Comparison of ENCODE assay signal across 8 cellular contexts in the genomic region with DNA sequence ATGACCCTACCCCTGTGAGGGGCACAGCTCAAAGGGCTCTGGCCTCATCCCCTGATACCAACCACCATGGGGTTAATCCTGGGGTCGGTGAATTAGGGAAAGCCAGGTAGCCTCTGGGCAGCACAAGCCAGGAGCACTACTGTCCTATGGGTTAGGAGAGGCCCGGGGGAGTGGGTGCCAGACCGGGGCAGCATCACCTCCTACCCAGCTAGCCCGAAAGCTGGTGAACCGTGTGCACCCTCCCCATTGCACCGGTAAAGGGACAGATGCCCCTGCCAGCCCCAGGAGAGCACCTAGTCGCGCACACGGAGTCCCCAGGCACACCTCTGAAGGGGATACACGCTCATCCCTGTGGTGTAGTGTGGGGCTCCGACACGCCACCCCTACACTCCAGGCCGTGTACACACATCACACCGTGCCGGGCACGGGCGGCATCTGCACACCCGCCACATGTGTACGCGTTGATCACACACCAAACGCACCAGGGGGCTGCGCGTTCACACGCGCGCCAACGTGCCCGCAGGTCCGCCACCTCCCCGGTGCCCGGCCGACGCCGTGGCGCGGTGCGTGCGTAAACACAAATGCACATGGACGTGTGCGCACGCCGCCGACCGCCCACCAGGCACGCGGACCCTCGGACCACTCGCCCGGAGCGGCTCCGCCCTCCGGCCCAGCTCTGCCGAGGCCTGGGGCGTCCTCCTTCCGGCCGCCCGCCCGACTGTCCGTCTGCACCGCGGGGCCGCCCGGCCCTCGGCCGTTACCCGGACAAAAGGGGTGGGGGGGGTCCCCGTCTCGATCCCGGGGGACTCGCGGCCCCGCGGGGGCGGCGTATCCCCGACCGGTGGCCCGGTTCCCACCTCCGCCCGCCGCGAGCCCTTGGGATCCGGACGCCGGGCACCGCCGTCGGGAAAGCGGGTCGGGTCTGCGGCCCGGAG. TPM values are rescaled to one million over a fixed set of nuclear protein-coding genes. Genes with fewer than 3 reads are reported as not detected.
DNase-seq lines count a peak whose midpoint lies in the region; ATAC-seq, FAIRE-seq and TF ChIP-seq lines count a peak whose summit lies in the region.

No MANE protein-coding gene starts in this region.

- 1 to 3% methylated on average over 48 to 92 of the region's 92 CpGs for WGBS in endodermal cell (ENCODE audit: insufficient coverage in 1 of 2, insufficient read length in 1 of 2), 2 experiments

- peak overlapping the region; percentile 85 for H3K9ac ChIP-seq in endodermal cell (ENCODE audit: extremely low read depth, low read length, poor library complexity, severe bottlenecking)

- H3K4me1 Mint-ChIP-seq in endodermal cell: peaks cover 23% of the 10 kb centered on the region
- peaks cover 11 to 48% (median 41%) of the 10 kb centered on the region in 4 donors for H3K4me1 Mint-ChIP-seq in naive thymus-derived CD8-positive, alpha-beta T cell

- FAIRE-seq in urothelium cell line (lab: Jason Lieb, UNC): peak; percentile 78

- no peaks in the 10 kb centered on the region for H3K9me3 Mint-ChIP-seq in endodermal cell
- H3K9me3 Mint-ChIP-seq in naive thymus-derived CD8-positive, alpha-beta T cell: no peaks in the 10 kb centered on the region

- peak overlapping the region; percentile 77 for H3K4me3 Mint-ChIP-seq in endodermal cell
- H3K4me3 Mint-ChIP-seq in naive thymus-derived CD8-positive, alpha-beta T cell: peak overlapping the region; percentile 66 to 95 (median 85)

- no peaks in the 10 kb centered on the region for H3K27me3 Mint-ChIP-seq in endodermal cell (ENCODE audit: insufficient read depth)
- H3K27me3 Mint-ChIP-seq in naive thymus-derived CD8-positive, alpha-beta T cell: no peaks in the 10 kb centered on the region

- peaks cover 13% of the 10 kb centered on the region for H3K4me1 ChIP-seq in endodermal cell (ENCODE audit: control insufficient read depth, insufficient read depth, low read length)

- no peaks in the 10 kb centered on the region for H3K27me3 ChIP-seq in HL-60 (ENCODE audit: insufficient read depth, poor library complexity, severe bottlenecking)
- no peaks in the 10 kb centered on the region for H3K27me3 ChIP-seq in endodermal cell (ENCODE audit: control insufficient read depth, insufficient read depth, low read length, poor library complexity, severe bottlenecking)

- peak in 1 of 2 donors; percentile 4 for ATAC-seq in naive thymus-derived CD8-positive, alpha-beta T cell
- ATAC-seq in HG03457 (IDR thresholded peaks at IDR 0.05; ENCODE audit: unreplicated experiment): no peak

- H3K9me3 ChIP-seq in endodermal cell (ENCODE audit: control insufficient read depth, low read length): no peaks in the 10 kb centered on the region

- H3K4me3 ChIP-seq in HL-60 (replicated peaks; ENCODE audit: insufficient read depth, low read length) (peak overlapping the region; percentile 95), endodermal cell (ENCODE audit: low read length) (peak overlapping the region; percentile 93)

- peak overlapping the region; percentile 75 for H3K27ac Mint-ChIP-seq in endodermal cell
- H3K27ac Mint-ChIP-seq in naive thymus-derived CD8-positive, alpha-beta T cell: peak overlapping the region in 7 of 10 donors; percentile 69 to 88 (median 81)

- peak overlapping the region; percentile 92 for H3K27ac ChIP-seq in C4-2B
- peak overlapping the region; percentile 88 for H3K27ac ChIP-seq in HL-60 (replicated peaks)
- no peak overlapping the region for H3K27ac ChIP-seq in endodermal cell (ENCODE audit: low read depth, low read length)

- H3K36me3 ChIP-seq in endodermal cell (ENCODE audit: control insufficient read depth, insufficient read depth, low read length): no peaks in the 10 kb centered on the region

- DNase-seq in HL-60 (ENCODE audit: low read depth in 1 of 2, low spot score in 1 of 2) (peak; percentile 39 to 72), endodermal cell (peak; percentile 70), urothelium cell line (ENCODE audit: low spot score) (peak; percentile 37), NCI-H510A treated with DMSO at 0.1 percent for 48 hours (lab: John Stamatoyannopoulos, UW) (no peak)
- peak; percentile 69 for DNase-seq in activated CD4-positive, alpha-beta T cell treated with anti-CD3 and anti-CD28 coated beads for 48 hours
- peak in 5 of 10 donors; percentile 19 to 35 (median 29) for DNase-seq in naive thymus-derived CD8-positive, alpha-beta T cell

- no peaks in the 10 kb centered on the region for H3K36me3 Mint-ChIP-seq in endodermal cell (ENCODE audit: low read depth)
- H3K36me3 Mint-ChIP-seq in naive thymus-derived CD8-positive, alpha-beta T cell: no peaks in the 10 kb centered on the region

- POLR2A ChIA-PET in naive thymus-derived CD8-positive, alpha-beta T cell (lab: Charles Lee): interaction anchor here (0.7 to 3.1 kb wide), 6 partner anchors 10 to 195 kb away, joined by 3 to 14 read pairs (median 4); partner anchors contain the start of gene MGRN1

- TF ChIP-seq CTCF in C4-2B (conservative IDR thresholded peaks at IDR 0.05) (no peak), HL-60 (IDR thresholded peaks at IDR 0.05; ENCODE audit: insufficient read depth, low read length) (no peak), endodermal cell (conservative IDR thresholded peaks at IDR 0.05) (no peak)

RNA-seq across cellular contexts. Expression of gene UBALD1, which starts 0.8 kb away (rescaled TPM):
- 10 to 100 TPM; 46.8 to 49.6 TPM for total RNA-seq in endodermal cell
- 28.8 TPM for polyA plus RNA-seq in endodermal cell (2013, experiment 1 of 2)
- polyA plus RNA-seq in endodermal cell (2013, experiment 2 of 2): 24.7 TPM
- total RNA-seq in naive thymus-derived CD8-positive, alpha-beta T cell: 10 to 100 TPM; 26.0 to 27.4 TPM
- 1 to 10 TPM; 2.5 to 3.9 (median 2.7) TPM for polyA plus RNA-seq in naive thymus-derived CD8-positive, alpha-beta T cell

RNA-seq across cellular contexts. Expression of gene MGRN1, which starts 10.7 kb away (rescaled TPM):
- 10 to 100 TPM; 66.9 to 71.4 TPM for total RNA-seq in endodermal cell
- polyA plus RNA-seq in endodermal cell (2013, experiment 1 of 2): 52.3 TPM
- 45.0 TPM for polyA plus RNA-seq in endodermal cell (2013, experiment 2 of 2)
- total RNA-seq in naive thymus-derived CD8-positive, alpha-beta T cell: 10 to 100 TPM; 66.4 to 70.5 TPM
- polyA plus RNA-seq in naive thymus-derived CD8-positive, alpha-beta T cell: 1 to 10 TPM; 4.5 to 5.8 (median 5.6) TPM

RNA-seq across cellular contexts. Expression of gene C16orf96, which starts 57.8 kb away (rescaled TPM):
- total RNA-seq in endodermal cell: 1 to 10 TPM; 1.5 to 1.6 TPM
- polyA plus RNA-seq in endodermal cell (2013, experiment 1 of 2): 0.57 TPM
- polyA plus RNA-seq in endodermal cell (2013, experiment 2 of 2): 0.70 TPM
- under 1 TPM; 0.38 to 0.52 TPM for total RNA-seq in naive thymus-derived CD8-positive, alpha-beta T cell
- polyA plus RNA-seq in naive thymus-derived CD8-positive, alpha-beta T cell: under 1 TPM in 2 of 3 donors, not detected in 1; 0.07 to 0.08 TPM
